Comparison of ENCODE assay signal across 1 cellular context in the genomic region with DNA sequence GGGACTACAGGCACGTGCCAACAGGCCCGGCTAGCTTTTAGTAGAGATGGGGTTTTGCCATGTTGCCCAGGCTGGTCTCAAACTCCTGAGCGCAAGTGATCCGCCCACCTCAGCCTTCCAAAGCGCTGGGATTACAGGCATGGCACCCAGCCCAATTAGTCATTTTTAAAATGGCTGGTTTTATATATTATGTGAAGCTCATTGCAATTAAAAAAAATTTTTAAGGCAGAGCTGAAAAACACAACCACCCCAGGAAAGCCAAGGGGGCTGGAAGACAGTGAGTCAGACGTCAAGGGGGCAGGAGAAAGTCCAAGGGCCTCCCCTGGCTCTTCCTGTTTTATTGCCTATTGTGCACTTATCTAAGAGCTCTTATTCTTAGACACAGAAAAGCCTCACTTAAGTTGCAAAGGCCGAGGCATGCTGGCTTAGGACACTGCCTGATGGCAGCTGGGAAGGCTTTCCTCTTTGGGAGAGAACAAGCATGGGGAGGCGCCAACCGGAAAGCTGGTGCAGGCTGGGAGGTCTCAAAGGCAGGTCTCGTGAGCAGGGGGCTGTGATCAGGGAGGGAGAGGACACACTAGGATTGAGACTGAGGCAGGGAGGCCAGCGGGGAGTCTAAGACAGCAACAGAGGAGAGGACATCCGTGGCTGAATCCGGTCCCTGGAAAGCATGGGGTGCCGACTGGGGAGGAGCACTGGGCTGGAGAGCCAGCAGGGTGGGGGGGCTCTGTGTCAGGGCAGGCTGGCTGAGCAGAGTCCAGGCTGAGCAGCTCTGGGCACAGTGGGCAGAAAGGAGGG.
TF ChIP-seq lines count a peak whose summit lies in the region.

No MANE protein-coding gene starts in this region.

TF ChIP-seq in SK-N-SH treated with all-trans-retinoic acid at 6 μM for 48 hours, 23 proteins besides CTCF, POLR2A, EP300 and RAD21 (continued from another document):
- TF ChIP-seq CREB5 (CRISPR knock-in tag; IDR thresholded peaks at IDR 0.05; ENCODE audit: low read depth), result no peak
- no peak for TF ChIP-seq RARB (CRISPR knock-in tag; IDR thresholded peaks at IDR 0.05)
- no peak for TF ChIP-seq PATZ1 (CRISPR knock-in tag; IDR thresholded peaks at IDR 0.05; ENCODE audit: borderline replicate concordance)
